Comparison of ENCODE assay signal across 1 cellular context in the genomic region with DNA sequence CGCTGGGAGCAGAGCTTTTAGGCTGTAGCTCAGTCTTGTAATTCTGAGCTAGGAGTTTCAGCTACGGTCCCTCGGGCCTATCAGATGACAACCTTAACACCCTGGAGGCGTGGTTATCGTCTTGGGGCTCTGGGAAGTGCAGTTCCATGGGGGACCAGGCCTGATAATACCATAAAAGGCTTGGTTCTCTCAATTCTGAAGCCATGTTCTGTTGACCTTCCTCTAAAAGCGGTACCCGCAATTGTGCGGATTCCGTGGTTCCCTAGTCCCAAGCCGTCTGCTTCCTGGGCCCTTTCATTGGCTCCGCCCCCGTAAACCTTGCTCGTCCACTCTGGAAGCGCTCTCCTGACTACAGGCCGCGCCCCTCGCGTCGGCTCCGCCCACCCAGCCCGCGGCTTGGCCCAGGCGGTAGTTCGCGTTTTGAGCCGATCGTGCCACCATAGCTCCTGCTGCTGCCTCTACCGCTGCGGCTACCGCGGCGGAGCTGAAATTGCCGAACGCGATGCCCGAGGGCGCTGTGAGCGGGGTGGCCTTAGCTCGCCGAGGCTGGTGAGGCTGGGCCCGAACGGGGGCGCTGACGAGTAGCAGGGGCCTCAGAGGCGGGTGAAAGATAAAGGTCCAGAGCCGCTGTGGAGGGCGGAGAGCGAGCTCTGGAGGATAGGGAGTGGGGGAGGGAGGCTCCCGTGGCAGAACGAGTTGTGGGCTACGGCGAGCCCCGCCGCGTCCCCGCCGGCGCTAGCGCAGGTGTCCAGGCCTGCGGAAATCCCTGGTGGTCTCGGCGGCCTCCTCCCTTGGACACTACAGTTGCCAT.
A peak's percentile ranks its signal among the peaks of the same experiment; 100 is the strongest.
TF ChIP-seq lines count a peak whose summit lies in the region.

A gene with protein sequence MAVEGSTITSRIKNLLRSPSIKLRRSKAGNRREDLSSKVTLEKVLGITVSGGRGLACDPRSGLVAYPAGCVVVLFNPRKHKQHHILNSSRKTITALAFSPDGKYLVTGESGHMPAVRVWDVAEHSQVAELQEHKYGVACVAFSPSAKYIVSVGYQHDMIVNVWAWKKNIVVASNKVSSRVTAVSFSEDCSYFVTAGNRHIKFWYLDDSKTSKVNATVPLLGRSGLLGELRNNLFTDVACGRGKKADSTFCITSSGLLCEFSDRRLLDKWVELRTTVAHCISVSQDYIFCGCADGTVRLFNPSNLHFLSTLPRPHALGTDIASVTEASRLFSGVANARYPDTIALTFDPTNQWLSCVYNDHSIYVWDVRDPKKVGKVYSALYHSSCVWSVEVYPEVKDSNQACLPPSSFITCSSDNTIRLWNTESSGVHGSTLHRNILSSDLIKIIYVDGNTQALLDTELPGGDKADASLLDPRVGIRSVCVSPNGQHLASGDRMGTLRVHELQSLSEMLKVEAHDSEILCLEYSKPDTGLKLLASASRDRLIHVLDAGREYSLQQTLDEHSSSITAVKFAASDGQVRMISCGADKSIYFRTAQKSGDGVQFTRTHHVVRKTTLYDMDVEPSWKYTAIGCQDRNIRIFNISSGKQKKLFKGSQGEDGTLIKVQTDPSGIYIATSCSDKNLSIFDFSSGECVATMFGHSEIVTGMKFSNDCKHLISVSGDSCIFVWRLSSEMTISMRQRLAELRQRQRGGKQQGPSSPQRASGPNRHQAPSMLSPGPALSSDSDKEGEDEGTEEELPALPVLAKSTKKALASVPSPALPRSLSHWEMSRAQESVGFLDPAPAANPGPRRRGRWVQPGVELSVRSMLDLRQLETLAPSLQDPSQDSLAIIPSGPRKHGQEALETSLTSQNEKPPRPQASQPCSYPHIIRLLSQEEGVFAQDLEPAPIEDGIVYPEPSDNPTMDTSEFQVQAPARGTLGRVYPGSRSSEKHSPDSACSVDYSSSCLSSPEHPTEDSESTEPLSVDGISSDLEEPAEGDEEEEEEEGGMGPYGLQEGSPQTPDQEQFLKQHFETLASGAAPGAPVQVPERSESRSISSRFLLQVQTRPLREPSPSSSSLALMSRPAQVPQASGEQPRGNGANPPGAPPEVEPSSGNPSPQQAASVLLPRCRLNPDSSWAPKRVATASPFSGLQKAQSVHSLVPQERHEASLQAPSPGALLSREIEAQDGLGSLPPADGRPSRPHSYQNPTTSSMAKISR (N-terminal part only) (plus strand): TSS at position 423 of the 811 bp plus-strand sequence. CDS start 792 bp downstream, outside the sequence.

TF ChIP-seq in K562, 482 proteins besides CTCF, POLR2A, EP300 and RAD21 (continued from another document and continues in another):
- TF ChIP-seq, protein P1, sequence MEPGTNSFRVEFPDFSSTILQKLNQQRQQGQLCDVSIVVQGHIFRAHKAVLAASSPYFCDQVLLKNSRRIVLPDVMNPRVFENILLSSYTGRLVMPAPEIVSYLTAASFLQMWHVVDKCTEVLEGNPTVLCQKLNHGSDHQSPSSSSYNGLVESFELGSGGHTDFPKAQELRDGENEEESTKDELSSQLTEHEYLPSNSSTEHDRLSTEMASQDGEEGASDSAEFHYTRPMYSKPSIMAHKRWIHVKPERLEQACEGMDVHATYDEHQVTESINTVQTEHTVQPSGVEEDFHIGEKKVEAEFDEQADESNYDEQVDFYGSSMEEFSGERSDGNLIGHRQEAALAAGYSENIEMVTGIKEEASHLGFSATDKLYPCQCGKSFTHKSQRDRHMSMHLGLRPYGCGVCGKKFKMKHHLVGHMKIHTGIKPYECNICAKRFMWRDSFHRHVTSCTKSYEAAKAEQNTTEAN (CRISPR knock-in tag; IDR thresholded peaks at IDR 0.05): peak; percentile 81; the same call in 1 of the 2 replicates
- TF ChIP-seq POLR2AphosphoS2 (IDR thresholded peaks at IDR 0.05; ENCODE audit: low read length): 0 out of 2 replicates have a peak, but pooled peaks have one; percentile 48
- no peak for TF ChIP-seq ZNF408 (CRISPR knock-in tag; IDR thresholded peaks at IDR 0.05; ENCODE audit: low read depth)
- TF ChIP-seq COPS2 (conservative IDR thresholded peaks at IDR 0.05): no peak
- peak; percentile 72; the same call in 1 of the 2 replicates for TF ChIP-seq ZNF589 (CRISPR knock-in tag; IDR thresholded peaks at IDR 0.05; ENCODE audit: low read depth)
- peak; percentile 76; the same call in 1 of the 2 replicates for TF ChIP-seq PHF8 (IDR thresholded peaks at IDR 0.05; ENCODE audit: borderline replicate concordance, low read length)
- peak; percentile 78 to 83 for TF ChIP-seq NRF1 (conservative IDR thresholded peaks at IDR 0.05 in 1 of 2, IDR thresholded peaks at IDR 0.05 in 1 of 2)
- TF ChIP-seq, protein P2, sequence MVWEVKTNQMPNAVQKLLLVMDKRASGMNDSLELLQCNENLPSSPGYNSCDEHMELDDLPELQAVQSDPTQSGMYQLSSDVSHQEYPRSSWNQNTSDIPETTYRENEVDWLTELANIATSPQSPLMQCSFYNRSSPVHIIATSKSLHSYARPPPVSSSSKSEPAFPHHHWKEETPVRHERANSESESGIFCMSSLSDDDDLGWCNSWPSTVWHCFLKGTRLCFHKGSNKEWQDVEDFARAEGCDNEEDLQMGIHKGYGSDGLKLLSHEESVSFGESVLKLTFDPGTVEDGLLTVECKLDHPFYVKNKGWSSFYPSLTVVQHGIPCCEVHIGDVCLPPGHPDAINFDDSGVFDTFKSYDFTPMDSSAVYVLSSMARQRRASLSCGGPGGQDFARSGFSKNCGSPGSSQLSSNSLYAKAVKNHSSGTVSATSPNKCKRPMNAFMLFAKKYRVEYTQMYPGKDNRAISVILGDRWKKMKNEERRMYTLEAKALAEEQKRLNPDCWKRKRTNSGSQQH (CRISPR knock-in tag; IDR thresholded peaks at IDR 0.05): no peak
- TF ChIP-seq SRSF3 (IDR thresholded peaks at IDR 0.05; ENCODE audit: insufficient read depth, low read length): no peak
- peak; percentile 69 for TF ChIP-seq NEUROD1 (IDR thresholded peaks at IDR 0.05; ENCODE audit: borderline replicate concordance, low read depth, low read length, partially characterized antibody)
- peak; percentile 49; the same call in 1 of the 2 replicates for TF ChIP-seq KLF13 (tag; IDR thresholded peaks at IDR 0.05; ENCODE audit: borderline replicate concordance, low read depth)
- no peak for TF ChIP-seq TGIF2 (CRISPR knock-in tag; IDR thresholded peaks at IDR 0.05)
- peak; percentile 72 for TF ChIP-seq CCNT2 (IDR thresholded peaks at IDR 0.05; ENCODE audit: borderline replicate concordance, extremely low read depth, insufficient read length, low read depth, low read length)
- peak; percentile 95 for TF ChIP-seq LCOR (CRISPR knock-in tag; IDR thresholded peaks at IDR 0.05)
- peak; percentile 80 to 97; a peak in 3 of 4 replicates for TF ChIP-seq SRF (CRISPR knock-in tag; IDR thresholded peaks at IDR 0.05)
- 0 out of 2 replicates have a peak, but pooled peaks have one; percentile 57 for TF ChIP-seq ZBTB1 (CRISPR knock-in tag; IDR thresholded peaks at IDR 0.05; ENCODE audit: borderline replicate concordance, low read depth)
- TF ChIP-seq, protein P3, sequence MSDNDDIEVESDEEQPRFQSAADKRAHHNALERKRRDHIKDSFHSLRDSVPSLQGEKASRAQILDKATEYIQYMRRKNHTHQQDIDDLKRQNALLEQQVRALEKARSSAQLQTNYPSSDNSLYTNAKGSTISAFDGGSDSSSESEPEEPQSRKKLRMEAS (CRISPR knock-in tag; IDR thresholded peaks at IDR 0.05): peak; percentile 68
- no peak for TF ChIP-seq KLF1 (tag; IDR thresholded peaks at IDR 0.05)
- TF ChIP-seq ARID1B (IDR thresholded peaks at IDR 0.05): peak; percentile 63
- TF ChIP-seq, protein P4, sequence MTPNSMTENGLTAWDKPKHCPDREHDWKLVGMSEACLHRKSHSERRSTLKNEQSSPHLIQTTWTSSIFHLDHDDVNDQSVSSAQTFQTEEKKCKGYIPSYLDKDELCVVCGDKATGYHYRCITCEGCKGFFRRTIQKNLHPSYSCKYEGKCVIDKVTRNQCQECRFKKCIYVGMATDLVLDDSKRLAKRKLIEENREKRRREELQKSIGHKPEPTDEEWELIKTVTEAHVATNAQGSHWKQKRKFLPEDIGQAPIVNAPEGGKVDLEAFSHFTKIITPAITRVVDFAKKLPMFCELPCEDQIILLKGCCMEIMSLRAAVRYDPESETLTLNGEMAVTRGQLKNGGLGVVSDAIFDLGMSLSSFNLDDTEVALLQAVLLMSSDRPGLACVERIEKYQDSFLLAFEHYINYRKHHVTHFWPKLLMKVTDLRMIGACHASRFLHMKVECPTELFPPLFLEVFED (CRISPR knock-in tag; conservative IDR thresholded peaks at IDR 0.05): no peak
- TF ChIP-seq ARNT (IDR thresholded peaks at IDR 0.05): no peak
- TF ChIP-seq, protein P5, sequence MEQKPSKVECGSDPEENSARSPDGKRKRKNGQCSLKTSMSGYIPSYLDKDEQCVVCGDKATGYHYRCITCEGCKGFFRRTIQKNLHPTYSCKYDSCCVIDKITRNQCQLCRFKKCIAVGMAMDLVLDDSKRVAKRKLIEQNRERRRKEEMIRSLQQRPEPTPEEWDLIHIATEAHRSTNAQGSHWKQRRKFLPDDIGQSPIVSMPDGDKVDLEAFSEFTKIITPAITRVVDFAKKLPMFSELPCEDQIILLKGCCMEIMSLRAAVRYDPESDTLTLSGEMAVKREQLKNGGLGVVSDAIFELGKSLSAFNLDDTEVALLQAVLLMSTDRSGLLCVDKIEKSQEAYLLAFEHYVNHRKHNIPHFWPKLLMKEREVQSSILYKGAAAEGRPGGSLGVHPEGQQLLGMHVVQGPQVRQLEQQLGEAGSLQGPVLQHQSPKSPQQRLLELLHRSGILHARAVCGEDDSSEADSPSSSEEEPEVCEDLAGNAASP (IDR thresholded peaks at IDR 0.05): no peak
- no peak for TF ChIP-seq MEIS2 (IDR thresholded peaks at IDR 0.05; ENCODE audit: partially characterized antibody)
- no peak for TF ChIP-seq MECOM (CRISPR knock-in tag; IDR thresholded peaks at IDR 0.05)
- TF ChIP-seq SP1 (CRISPR knock-in tag; IDR thresholded peaks at IDR 0.05): peak; percentile 98
- TF ChIP-seq STAG1 (CRISPR knock-in tag; IDR thresholded peaks at IDR 0.05; ENCODE audit: borderline replicate concordance): no peak; the same call in 1 of the 2 replicates
- TF ChIP-seq TCF7 (IDR thresholded peaks at IDR 0.05; ENCODE audit: borderline replicate concordance): peak; percentile 74; the same call in 1 of the 2 replicates
- TF ChIP-seq, protein P6, sequence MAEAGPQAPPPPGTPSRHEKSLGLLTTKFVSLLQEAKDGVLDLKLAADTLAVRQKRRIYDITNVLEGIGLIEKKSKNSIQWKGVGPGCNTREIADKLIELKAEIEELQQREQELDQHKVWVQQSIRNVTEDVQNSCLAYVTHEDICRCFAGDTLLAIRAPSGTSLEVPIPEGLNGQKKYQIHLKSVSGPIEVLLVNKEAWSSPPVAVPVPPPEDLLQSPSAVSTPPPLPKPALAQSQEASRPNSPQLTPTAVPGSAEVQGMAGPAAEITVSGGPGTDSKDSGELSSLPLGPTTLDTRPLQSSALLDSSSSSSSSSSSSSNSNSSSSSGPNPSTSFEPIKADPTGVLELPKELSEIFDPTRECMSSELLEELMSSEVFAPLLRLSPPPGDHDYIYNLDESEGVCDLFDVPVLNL (CRISPR knock-in tag; IDR thresholded peaks at IDR 0.05; ENCODE audit: low read depth): no peak
- 0 out of 2 replicates have a peak, but pooled peaks have one; percentile 20 for TF ChIP-seq FOXK1 (CRISPR knock-in tag; IDR thresholded peaks at IDR 0.05; ENCODE audit: borderline replicate concordance)
- peak in 1 of 2 experiments; percentile 62; a peak in 1 of 4 replicates for TF ChIP-seq TRIM24 (IDR thresholded peaks at IDR 0.05)
- TF ChIP-seq, protein P7, sequence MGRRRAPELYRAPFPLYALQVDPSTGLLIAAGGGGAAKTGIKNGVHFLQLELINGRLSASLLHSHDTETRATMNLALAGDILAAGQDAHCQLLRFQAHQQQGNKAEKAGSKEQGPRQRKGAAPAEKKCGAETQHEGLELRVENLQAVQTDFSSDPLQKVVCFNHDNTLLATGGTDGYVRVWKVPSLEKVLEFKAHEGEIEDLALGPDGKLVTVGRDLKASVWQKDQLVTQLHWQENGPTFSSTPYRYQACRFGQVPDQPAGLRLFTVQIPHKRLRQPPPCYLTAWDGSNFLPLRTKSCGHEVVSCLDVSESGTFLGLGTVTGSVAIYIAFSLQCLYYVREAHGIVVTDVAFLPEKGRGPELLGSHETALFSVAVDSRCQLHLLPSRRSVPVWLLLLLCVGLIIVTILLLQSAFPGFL (CRISPR knock-in tag; IDR thresholded peaks at IDR 0.05): 0 out of 2 replicates have a peak, but pooled peaks have one; percentile 72
- TF ChIP-seq, protein P8, sequence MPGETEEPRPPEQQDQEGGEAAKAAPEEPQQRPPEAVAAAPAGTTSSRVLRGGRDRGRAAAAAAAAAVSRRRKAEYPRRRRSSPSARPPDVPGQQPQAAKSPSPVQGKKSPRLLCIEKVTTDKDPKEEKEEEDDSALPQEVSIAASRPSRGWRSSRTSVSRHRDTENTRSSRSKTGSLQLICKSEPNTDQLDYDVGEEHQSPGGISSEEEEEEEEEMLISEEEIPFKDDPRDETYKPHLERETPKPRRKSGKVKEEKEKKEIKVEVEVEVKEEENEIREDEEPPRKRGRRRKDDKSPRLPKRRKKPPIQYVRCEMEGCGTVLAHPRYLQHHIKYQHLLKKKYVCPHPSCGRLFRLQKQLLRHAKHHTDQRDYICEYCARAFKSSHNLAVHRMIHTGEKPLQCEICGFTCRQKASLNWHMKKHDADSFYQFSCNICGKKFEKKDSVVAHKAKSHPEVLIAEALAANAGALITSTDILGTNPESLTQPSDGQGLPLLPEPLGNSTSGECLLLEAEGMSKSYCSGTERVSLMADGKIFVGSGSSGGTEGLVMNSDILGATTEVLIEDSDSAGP (CRISPR knock-in tag; IDR thresholded peaks at IDR 0.05): 0 out of 2 replicates have a peak, but pooled peaks have one; percentile 60
- TF ChIP-seq KDM2B (CRISPR knock-in tag; IDR thresholded peaks at IDR 0.05): 0 out of 2 replicates have a peak, but pooled peaks have one; percentile 15
- no peak for TF ChIP-seq BCL6 (CRISPR knock-in tag; IDR thresholded peaks at IDR 0.05)
- no peak for TF ChIP-seq EWSR1 (IDR thresholded peaks at IDR 0.05; ENCODE audit: borderline replicate concordance, low read depth, partially characterized antibody)
- TF ChIP-seq ZNF384 (IDR thresholded peaks at IDR 0.05; ENCODE audit: low read depth, low read length): 0 out of 2 replicates have a peak, but pooled peaks have one; percentile 32
- TF ChIP-seq, protein P9, sequence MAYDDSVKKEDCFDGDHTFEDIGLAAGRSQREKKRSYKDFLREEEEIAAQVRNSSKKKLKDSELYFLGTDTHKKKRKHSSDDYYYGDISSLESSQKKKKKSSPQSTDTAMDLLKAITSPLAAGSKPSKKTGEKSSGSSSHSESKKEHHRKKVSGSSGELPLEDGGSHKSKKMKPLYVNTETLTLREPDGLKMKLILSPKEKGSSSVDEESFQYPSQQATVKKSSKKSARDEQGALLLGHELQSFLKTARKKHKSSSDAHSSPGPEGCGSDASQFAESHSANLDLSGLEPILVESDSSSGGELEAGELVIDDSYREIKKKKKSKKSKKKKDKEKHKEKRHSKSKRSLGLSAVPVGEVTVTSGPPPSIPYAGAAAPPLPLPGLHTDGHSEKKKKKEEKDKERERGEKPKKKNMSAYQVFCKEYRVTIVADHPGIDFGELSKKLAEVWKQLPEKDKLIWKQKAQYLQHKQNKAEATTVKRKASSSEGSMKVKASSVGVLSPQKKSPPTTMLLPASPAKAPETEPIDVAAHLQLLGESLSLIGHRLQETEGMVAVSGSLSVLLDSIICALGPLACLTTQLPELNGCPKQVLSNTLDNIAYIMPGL (CRISPR knock-in tag; IDR thresholded peaks at IDR 0.05): 0 out of 2 replicates have a peak, but pooled peaks have one; percentile 66
- peak; percentile 94 for TF ChIP-seq ATF7 (IDR thresholded peaks at IDR 0.05)
- peak; percentile 87 for TF ChIP-seq RBFOX2 (IDR thresholded peaks at IDR 0.05; ENCODE audit: low read depth, low read length)
- peak in 1 of 2 experiments; percentile 67; a peak in 2 of 4 replicates for TF ChIP-seq NONO (IDR thresholded peaks at IDR 0.05; ENCODE audit: low read depth in 2 of 2, low read length in 1 of 2)
- TF ChIP-seq NR2C2 (CRISPR knock-in tag; IDR thresholded peaks at IDR 0.05): no peak; the same call in 1 of the 2 replicates
- TF ChIP-seq NR2C2 (tag; IDR thresholded peaks at IDR 0.05): peak; percentile 77
